In the genomic region with DNA sequence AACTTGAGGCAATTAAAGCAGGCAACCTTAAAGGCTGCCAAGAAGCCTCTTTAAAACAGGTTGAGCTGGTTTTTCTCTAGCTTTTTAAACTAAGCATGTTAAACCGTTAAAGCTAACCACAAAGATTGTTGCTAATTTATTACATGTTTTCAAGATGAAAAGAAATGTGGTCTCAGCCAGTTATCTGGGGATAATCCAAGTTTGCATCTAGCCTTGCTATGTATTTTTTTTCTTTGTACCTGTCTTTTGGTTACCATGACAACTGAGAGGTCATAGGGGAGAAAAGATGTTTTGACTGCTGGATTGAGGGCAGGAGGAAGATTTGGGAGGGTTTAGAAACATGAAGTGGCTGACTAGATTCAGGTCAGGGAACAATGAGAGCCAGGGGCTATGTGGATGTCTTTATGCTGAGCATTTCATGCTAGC, we compare ENCODE assay signal across 9 cellular contexts. TPM values are rescaled to one million over a fixed set of nuclear protein-coding genes. Genes with fewer than 3 reads are reported as not detected.
A peak's percentile ranks its signal among the peaks of the same experiment; 100 is the strongest.
DNase-seq lines count a peak whose midpoint lies in the region; ATAC-seq and TF ChIP-seq lines count a peak whose summit lies in the region.
"Had no signal": no experiment of that assay in that cellular context is flagged by ENCODE, and none has a peak within 500 bp of the region (broad histone marks: within the 10 kb centered on the region; RNA-seq: fewer than 3 reads in every experiment).

No MANE protein-coding gene starts in this region.

- peak overlapping the region; percentile 61 to 90 for H3K27ac ChIP-seq in coronary artery

- peak; percentile 36 for DNase-seq in EL
- DNase-seq in NCI-H2196 (lab: John Stamatoyannopoulos, UW; ENCODE audit: unreplicated experiment), result peak; percentile 91
- DNase-seq in coronary artery (ENCODE audit: low spot score), result no peak
- peak; percentile 22 for DNase-seq in retinal pigment epithelial cell (ENCODE audit: low read depth)
- DNase-seq in anterior cingulate cortex (lab: John Stamatoyannopoulos, UW), result no peak
- no peak for DNase-seq in foreskin melanocyte
- DNase-seq in dermis blood vessel endothelial cell, result no peak
- DNase-seq: hypothalamus had no signal

- ATAC-seq in GM21529 (IDR thresholded peaks at IDR 0.05; ENCODE audit: unreplicated experiment), result no peak

- no peak overlapping the region for H3K4me3 ChIP-seq in coronary artery
- H3K4me3 ChIP-seq in retinal pigment epithelial cell (ENCODE audit: low read length), result no peak overlapping the region

- TF ChIP-seq CTCF in coronary artery (IDR thresholded peaks at IDR 0.05) (no peak), retinal pigment epithelial cell (conservative IDR thresholded peaks at IDR 0.05; ENCODE audit: low read depth, low read length) (no peak)

RNA-seq across cellular contexts. Expression of a gene that starts 19.2 kb away (rescaled TPM):
- 27.4 and 42.2 TPM in 2 replicates for total RNA-seq in dermis blood vessel endothelial cell

RNA-seq across cellular contexts. Expression of a gene that starts 50.0 kb away (rescaled TPM):
- 1.1 and 1.5 TPM in 2 replicates for total RNA-seq in dermis blood vessel endothelial cell

Comparison
In these comparisons a context has a peak if more than half of its experiments do, and no peak if none do; other contexts are left out.
1. DNase-seq: peak in EL (single experiment), NCI-H2196 (single experiment) and retinal pigment epithelial cell (single experiment); none in coronary artery (single experiment), anterior cingulate cortex (0 of 58), foreskin melanocyte (single experiment) and dermis blood vessel endothelial cell (single experiment).